1 cellular context compared by ENCODE assay signal in genomic region chr10:78774614-78774998, GRCh38.
TF ChIP-seq lines count a peak whose summit lies in the region.

No MANE protein-coding gene starts in this region.

TF ChIP-seq in SK-N-SH, 30 proteins besides CTCF, POLR2A, EP300 and RAD21 (continued from another document):
- TF ChIP-seq ELF1 (IDR thresholded peaks at IDR 0.05) (no peak), REST (IDR thresholded peaks at IDR 0.05; ENCODE audit: low read depth, low read length) (no peak), YY1 (IDR thresholded peaks at IDR 0.05; ENCODE audit: low read depth) (no peak), TAF1 (IDR thresholded peaks at IDR 0.05; ENCODE audit: borderline replicate concordance, low read depth, low read length) (no peak)
